15 cellular contexts compared by ENCODE assay signal in genomic region chr22:29043906-29044575, GRCh38. TPM values are rescaled to one million over a fixed set of nuclear protein-coding genes. Genes with fewer than 3 reads are reported as not detected.
A peak's percentile ranks its signal among the peaks of the same experiment; 100 is the strongest.
DNase-seq lines count a peak whose midpoint lies in the region; ATAC-seq and TF ChIP-seq lines count a peak whose summit lies in the region.
"Had no signal": no experiment of that assay in that cellular context is flagged by ENCODE, and none has a peak within 500 bp of the region (broad histone marks: within the 10 kb centered on the region; RNA-seq: fewer than 3 reads in every experiment).

No MANE protein-coding gene starts in this region.

- no peak for TF ChIP-seq POLR2A in suprapubic skin (IDR thresholded peaks at IDR 0.05)

- peaks cover 5 to 10% of the 10 kb centered on the region in 2 donors for H3K27me3 Mint-ChIP-seq in natural killer cell treated with Interleukin-12 subunit alpha and Interleukin-12 subunit beta and Interleukin-15 and Interleukin-18, amount 100 ng/mL, for 72 hours

- H3K27ac ChIP-seq in HEK293 (ENCODE audit: extremely low read depth, low read depth, low read length) (no peak overlapping the region), brain microvascular endothelial cell (peak overlapping the region; percentile 54), suprapubic skin (peak overlapping the region; percentile 80), heart right ventricle (peak overlapping the region in 4 of 10 donors; percentile 10 to 52 (median 33))

- in situ Hi-C loops in brain microvascular endothelial cell (cut with HindIII; ENCODE audit: low pct_ligation_motif_present, low sequenced_read_pairs): no loop called here

- DNase-seq in brain microvascular endothelial cell: peak; percentile 11
- DNase-seq in iris pigment epithelial cell (ENCODE audit: low read depth): peak; percentile 69
- peak in 1 of 2 donors; percentile 39 for DNase-seq in suprapubic skin (ENCODE audit: low spot score in 2 of 2)
- no peak for DNase-seq in natural killer cell treated with Interleukin-12 subunit alpha and Interleukin-12 subunit beta and Interleukin-15 and Interleukin-18, amount 100 ng/mL, for 72 hours (ENCODE audit: low spot score)
- no peak for DNase-seq in OCI-M1 (lab: John Stamatoyannopoulos, UW)
- no peak for DNase-seq in heart right ventricle
- DNase-seq: activated CD8-positive, alpha-beta T cell treated with anti-CD3 and anti-CD28 coated beads for 36 hours; amygdala; DMS53; NCI-H2029; SIG-M5; stimulated activated CD4-positive, alpha-beta T cell treated with anti-CD3 and anti-CD28 coated beads, Interleukin-4, amount 100 ng/mL, for 1 hour had no signal

- H3K4me3 Mint-ChIP-seq in natural killer cell treated with Interleukin-12 subunit alpha and Interleukin-12 subunit beta and Interleukin-15 and Interleukin-18, amount 100 ng/mL, for 72 hours: no peak overlapping the region
- H3K4me3 Mint-ChIP-seq: activated CD8-positive, alpha-beta T cell treated with anti-CD3 and anti-CD28 coated beads for 36 hours; neural crest cell had no signal

- POLR2A ChIA-PET in HEK293 (lab: Yijun Ruan, JAX): no interaction called here

- intact Hi-C loops in heart right ventricle (cut with DNase I): loop anchor here in 8 of 10 donors (5.0 to 10.0 kb wide), 6 partner anchors 111 to 442 kb away; no protein-coding TSS in a partner anchor

- no peak overlapping the region for H3K4me3 ChIP-seq in HEK293 (ENCODE audit: low read depth, low read length)
- no peak overlapping the region for H3K4me3 ChIP-seq in brain microvascular endothelial cell (ENCODE audit: low read depth, low read length)
- H3K4me3 ChIP-seq in suprapubic skin: no peak overlapping the region
- no peak overlapping the region for H3K4me3 ChIP-seq in heart right ventricle

- H3K4me1 Mint-ChIP-seq in natural killer cell treated with Interleukin-12 subunit alpha and Interleukin-12 subunit beta and Interleukin-15 and Interleukin-18, amount 100 ng/mL, for 72 hours (ENCODE audit: low read depth in 2 of 2): no peaks in the 10 kb centered on the region

- 68% methylated on average over 7 of the region's 7 CpGs for WGBS in suprapubic skin
- WGBS in heart right ventricle, 2 donors: 90% methylated on average over 7 of the region's 7 CpGs

- no peaks in the 10 kb centered on the region for H3K36me3 Mint-ChIP-seq in natural killer cell treated with Interleukin-12 subunit alpha and Interleukin-12 subunit beta and Interleukin-15 and Interleukin-18, amount 100 ng/mL, for 72 hours

- H3K36me3 ChIP-seq in HEK293 (ENCODE audit: control insufficient read depth in 2 of 2, insufficient read depth in 1 of 2, low read length in 2 of 2) (peaks cover 14 to 56% of the 10 kb centered on the region in 2 experiments; a peak in 2 of 3 replicates), brain microvascular endothelial cell (replicated peaks) (no peaks in the 10 kb centered on the region), suprapubic skin (peaks cover 31% of the 10 kb centered on the region), heart right ventricle (peaks cover 0 to 56% (median 0%) of the 10 kb centered on the region in 9 donors)

- no peak for TF ChIP-seq EP300 in suprapubic skin (IDR thresholded peaks at IDR 0.05)

- H3K27ac Mint-ChIP-seq in natural killer cell treated with Interleukin-12 subunit alpha and Interleukin-12 subunit beta and Interleukin-15 and Interleukin-18, amount 100 ng/mL, for 72 hours: no peak overlapping the region
- H3K27ac Mint-ChIP-seq: activated CD8-positive, alpha-beta T cell treated with anti-CD3 and anti-CD28 coated beads for 36 hours had no signal

- no peaks in the 10 kb centered on the region for H3K9me3 Mint-ChIP-seq in natural killer cell treated with Interleukin-12 subunit alpha and Interleukin-12 subunit beta and Interleukin-15 and Interleukin-18, amount 100 ng/mL, for 72 hours
- H3K9me3 Mint-ChIP-seq: activated CD8-positive, alpha-beta T cell treated with anti-CD3 and anti-CD28 coated beads for 36 hours; neural crest cell had no signal

- H3K4me1 ChIP-seq in HEK293 (ENCODE audit: control insufficient read depth, insufficient read depth, low read length): no peaks in the 10 kb centered on the region
- peaks cover 12% of the 10 kb centered on the region for H3K4me1 ChIP-seq in suprapubic skin
- H3K4me1 ChIP-seq in heart right ventricle: peaks cover 0 to 14% (median 4%) of the 10 kb centered on the region in 9 donors

- TF ChIP-seq CTCF in HEK293 (tag by site-specific recombination; IDR thresholded peaks at IDR 0.05): no peak
- no peak for TF ChIP-seq CTCF in brain microvascular endothelial cell (IDR thresholded peaks at IDR 0.05; ENCODE audit: low read depth, low read length, missing control alignments)
- no peak for TF ChIP-seq CTCF in suprapubic skin (IDR thresholded peaks at IDR 0.05)
- no peak for TF ChIP-seq CTCF in heart right ventricle (IDR thresholded peaks at IDR 0.05)

- no peak for ATAC-seq in GM21528 (IDR thresholded peaks at IDR 0.05; ENCODE audit: low FRiP score, unreplicated experiment)
- no peak for ATAC-seq in natural killer cell treated with Interleukin-12 subunit alpha and Interleukin-12 subunit beta and Interleukin-15 and Interleukin-18, amount 100 ng/mL, for 72 hours
- no peak for ATAC-seq in heart right ventricle
- ATAC-seq: activated CD8-positive, alpha-beta T cell treated with anti-CD3 and anti-CD28 coated beads for 36 hours had no signal

- CTCF ChIA-PET in HEK293 (lab: Yijun Ruan, JAX): interaction anchor here (1.1 to 9.7 kb wide), 5 partner anchors 17 to 202 kb away, joined by 4 to 121 read pairs (median 7); partner anchors contain the start of gene C22orf31

- H3K9me3 ChIP-seq in HEK293 (ENCODE audit: control insufficient read depth, insufficient read depth, low read depth, low read length): no peaks in the 10 kb centered on the region
- H3K9me3 ChIP-seq in suprapubic skin: no peaks in the 10 kb centered on the region
- no peaks in the 10 kb centered on the region for H3K9me3 ChIP-seq in heart right ventricle

- H3K27me3 ChIP-seq in brain microvascular endothelial cell (replicated peaks): no peaks in the 10 kb centered on the region
- H3K27me3 ChIP-seq in suprapubic skin: no peaks in the 10 kb centered on the region
- H3K27me3 ChIP-seq in heart right ventricle: no peaks in the 10 kb centered on the region

TF ChIP-seq in HEK293, 187 proteins besides CTCF, POLR2A, EP300 and RAD21:
- TF ChIP-seq ZSCAN16 (tag by site-specific recombination; IDR thresholded peaks at IDR 0.05) (no peak), SP7 (tag by site-specific recombination; IDR thresholded peaks at IDR 0.05) (peak; percentile 98)

RNA-seq across cellular contexts. Expression of gene C22orf31, which starts 17.6 kb away (rescaled TPM):
- total RNA-seq in suprapubic skin: not detected
- not detected for total RNA-seq in natural killer cell treated with Interleukin-12 subunit alpha and Interleukin-12 subunit beta and Interleukin-15 and Interleukin-18, amount 100 ng/mL, for 72 hours
- under 1 TPM in 1 of 10 donors, not detected in 9; 0.24 TPM for total RNA-seq in heart right ventricle
- polyA plus RNA-seq in heart right ventricle: not detected
- total RNA-seq: activated CD8-positive, alpha-beta T cell treated with anti-CD3 and anti-CD28 coated beads for 36 hours; neural crest cell had no signal

RNA-seq across cellular contexts. Expression of gene KREMEN1, which starts 28.8 kb away (rescaled TPM):
- total RNA-seq in suprapubic skin (10 to 100 TPM; 51.6 to 71.1 (median 60.9) TPM), heart right ventricle (10 to 100 TPM; 16.1 to 46.3 (median 37.5) TPM)
- total RNA-seq in natural killer cell treated with Interleukin-12 subunit alpha and Interleukin-12 subunit beta and Interleukin-15 and Interleukin-18, amount 100 ng/mL, for 72 hours: under 1 TPM; 0.17 to 0.59 TPM
- 10 to 100 TPM in 1 of 2 donors, 1 to 10 TPM in 1; 7.4 to 14.9 TPM for polyA plus RNA-seq in heart right ventricle

Comparison
In these comparisons a context has a peak if more than half of its experiments do, and no peak if none do; other contexts are left out.
1. DNase-seq: peak in brain microvascular endothelial cell (single experiment) and iris pigment epithelial cell (single experiment); none in natural killer cell treated with Interleukin-12 subunit alpha and Interleukin-12 subunit beta and Interleukin-15 and Interleukin-18, amount 100 ng/mL, for 72 hours (single experiment), OCI-M1 (single experiment) and heart right ventricle (0 of 2).
2. RNA of gene KREMEN1, which starts 28.8 kb away (total RNA-seq): 51.6 to 71.1 TPM in suprapubic skin and 16.1 to 46.3 TPM in heart right ventricle; 0.17 to 0.59 TPM in natural killer cell treated with Interleukin-12 subunit alpha and Interleukin-12 subunit beta and Interleukin-15 and Interleukin-18, amount 100 ng/mL, for 72 hours; every median in the first group is over 10 times any median in the second.